In the genomic region with DNA sequence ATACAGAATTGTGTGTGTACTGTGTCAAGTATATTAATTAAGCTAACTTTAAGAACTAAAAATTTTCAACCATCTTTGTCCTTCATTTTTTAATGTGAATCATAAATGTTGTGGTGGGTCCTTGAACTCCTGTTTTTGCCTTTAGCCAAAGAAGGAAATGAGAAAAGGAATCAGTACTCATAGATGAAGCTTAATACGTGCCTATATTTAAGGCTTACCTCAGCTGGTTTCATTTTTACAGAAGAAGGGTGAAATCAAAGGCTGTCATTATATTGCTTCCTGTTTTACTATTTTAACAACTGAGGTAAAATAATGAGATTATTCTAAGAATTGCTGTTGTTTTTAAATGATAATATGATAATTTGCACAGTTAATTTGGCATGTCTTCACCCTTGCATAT, we compare ENCODE assay signal across 12 cellular contexts. TPM values are rescaled to one million over a fixed set of nuclear protein-coding genes. Genes with fewer than 3 reads are reported as not detected.
DNase-seq lines count a peak whose midpoint lies in the region; ATAC-seq lines count a peak whose summit lies in the region.
"Had no signal": no experiment of that assay in that cellular context is flagged by ENCODE, and none has a peak within 500 bp of the region (broad histone marks: within the 10 kb centered on the region; RNA-seq: fewer than 3 reads in every experiment).

No MANE protein-coding gene starts in this region.

- no peaks in the 10 kb centered on the region for H3K36me3 Mint-ChIP-seq in activated CD4-positive, alpha-beta T cell treated with anti-CD3 and anti-CD28 coated beads for 36 hours (ENCODE audit: low read depth)

- intact Hi-C loops in activated CD4-positive, alpha-beta T cell treated with anti-CD3 and anti-CD28 coated beads for 36 hours (cut with DNase I, micrococcal nuclease): loop anchor here in 1 of 2 experiments (10.0 kb wide), 1 partner anchor 802 kb away; no protein-coding TSS in a partner anchor

- peak; percentile 47 for ATAC-seq in activated CD4-positive, alpha-beta T cell treated with anti-CD3 and anti-CD28 coated beads for 36 hours
- peak; percentile 63 for ATAC-seq in HG02678 (IDR thresholded peaks at IDR 0.05; ENCODE audit: unreplicated experiment)

- no peaks in the 10 kb centered on the region for H3K9me3 Mint-ChIP-seq in activated CD4-positive, alpha-beta T cell treated with anti-CD3 and anti-CD28 coated beads for 36 hours (ENCODE audit: low read depth)

- POLR2A ChIA-PET in activated CD4-positive, alpha-beta T cell treated with anti-CD3 and anti-CD28 coated beads for 36 hours (lab: Charles Lee): no interaction called here

- no peak overlapping the region for H3K27ac Mint-ChIP-seq in activated CD4-positive, alpha-beta T cell treated with anti-CD3 and anti-CD28 coated beads for 36 hours

- no peak overlapping the region for H3K4me3 Mint-ChIP-seq in activated CD4-positive, alpha-beta T cell treated with anti-CD3 and anti-CD28 coated beads for 36 hours

- CTCF ChIA-PET in activated CD4-positive, alpha-beta T cell treated with anti-CD3 and anti-CD28 coated beads for 36 hours (lab: Charles Lee): interaction anchor here (1.2 kb wide), 1 partner anchor 16 kb away, joined by 3 read pairs; no protein-coding TSS in a partner anchor

- H3K4me1 Mint-ChIP-seq in activated CD4-positive, alpha-beta T cell treated with anti-CD3 and anti-CD28 coated beads for 36 hours: peaks cover 21% of the 10 kb centered on the region

- H3K27me3 Mint-ChIP-seq in activated CD4-positive, alpha-beta T cell treated with anti-CD3 and anti-CD28 coated beads for 36 hours: peaks cover 2% of the 10 kb centered on the region

- DNase-seq in activated CD4-positive, alpha-beta T cell treated with anti-CD3 and anti-CD28 coated beads for 36 hours: no peak
- DNase-seq in activated CD4-positive, alpha-beta T cell treated with anti-CD3 and anti-CD28 coated beads, Interleukin-2, amount 50 U/mL, for 48 hours: no peak
- DNase-seq in NOMO-1 (lab: John Stamatoyannopoulos, UW; ENCODE audit: unreplicated experiment in 2 of 2) (peak; percentile 22 to 54), pons (ENCODE audit: low spot score) (peak; percentile 59), HK-2 (ENCODE audit: unreplicated experiment) (no peak), HCEC 1CT (no peak), NCI-H1436 (lab: John Stamatoyannopoulos, UW) (no peak)
- DNase-seq: 8988T, activated T-cell treated with anti-CD3 and anti-CD28 coated beads for 4 hours, erythroblast, NCI-H2227 treated with DMSO at 0.1 percent for 48 hours had no signal

RNA-seq across cellular contexts. Expression of a gene that starts 6.3 kb away (rescaled TPM):
- total RNA-seq in activated CD4-positive, alpha-beta T cell treated with anti-CD3 and anti-CD28 coated beads for 36 hours: 10 to 100 TPM; 23.9 to 25.5 TPM

Comparison
In these comparisons a context has a peak if more than half of its experiments do, and no peak if none do; other contexts are left out.
1. DNase-seq: peak in NOMO-1 (2 of 2) and pons (single experiment); none in activated CD4-positive, alpha-beta T cell treated with anti-CD3 and anti-CD28 coated beads for 36 hours (single experiment), activated CD4-positive, alpha-beta T cell treated with anti-CD3 and anti-CD28 coated beads, Interleukin-2, amount 50 U/mL, for 48 hours (0 of 2), HK-2 (single experiment), HCEC 1CT (single experiment) and NCI-H1436 (single experiment).